ENCODE assay signal across 1 cellular context in the genomic region with DNA sequence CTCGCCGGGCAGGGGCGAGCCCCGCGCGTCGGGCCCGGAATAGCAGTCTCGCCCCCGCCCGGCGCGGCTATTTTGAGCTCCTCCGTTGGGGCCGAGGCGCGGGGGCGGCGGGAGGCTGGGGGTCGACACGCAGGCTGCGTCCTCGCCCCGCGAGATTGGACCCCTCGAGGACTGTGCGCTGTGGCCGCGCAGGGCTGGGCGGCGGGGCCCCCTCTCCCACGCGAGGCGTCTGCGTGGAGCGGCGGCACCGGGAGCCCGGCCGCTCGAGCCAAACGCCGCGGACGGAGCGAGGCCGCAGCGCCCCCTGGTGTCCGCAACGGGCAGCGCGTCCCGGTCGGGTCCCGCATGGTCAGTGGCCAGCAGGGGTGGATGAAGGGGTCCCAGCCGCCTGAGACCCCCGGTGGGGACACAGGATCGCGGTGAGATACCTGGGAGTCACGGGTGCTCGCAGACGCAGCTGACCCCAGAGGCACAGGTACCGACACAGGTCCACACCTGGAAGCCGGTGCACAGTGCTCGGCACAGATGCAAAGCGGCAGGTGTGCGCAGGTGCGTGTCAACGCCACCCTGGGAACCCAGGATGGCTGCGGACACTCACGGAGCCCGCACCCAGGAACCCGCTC.
A peak's percentile ranks its signal among the peaks of the same experiment; 100 is the strongest.
TF ChIP-seq lines count a peak whose summit lies in the region.

No MANE protein-coding gene starts in this region.

TF ChIP-seq in HepG2, 621 proteins besides CTCF, POLR2A, EP300 and RAD21 (continued from another document and continues in another):
- no peak for TF ChIP-seq ZSCAN12 (CRISPR knock-in tag; IDR thresholded peaks at IDR 0.05)
- no peak for TF ChIP-seq KLF16 (CRISPR knock-in tag; IDR thresholded peaks at IDR 0.05)
- no peak for TF ChIP-seq ZNF44 (CRISPR knock-in tag; IDR thresholded peaks at IDR 0.05)
- 0 out of 2 replicates have a peak, but pooled peaks have one; percentile 22 for TF ChIP-seq ZNF773 (CRISPR knock-in tag; IDR thresholded peaks at IDR 0.05; ENCODE audit: borderline replicate concordance)
- TF ChIP-seq ZFX (CRISPR knock-in tag; IDR thresholded peaks at IDR 0.05; ENCODE audit: low read depth), result 0 out of 2 replicates have a peak, but pooled peaks have one; percentile 35
- TF ChIP-seq, protein P1, sequence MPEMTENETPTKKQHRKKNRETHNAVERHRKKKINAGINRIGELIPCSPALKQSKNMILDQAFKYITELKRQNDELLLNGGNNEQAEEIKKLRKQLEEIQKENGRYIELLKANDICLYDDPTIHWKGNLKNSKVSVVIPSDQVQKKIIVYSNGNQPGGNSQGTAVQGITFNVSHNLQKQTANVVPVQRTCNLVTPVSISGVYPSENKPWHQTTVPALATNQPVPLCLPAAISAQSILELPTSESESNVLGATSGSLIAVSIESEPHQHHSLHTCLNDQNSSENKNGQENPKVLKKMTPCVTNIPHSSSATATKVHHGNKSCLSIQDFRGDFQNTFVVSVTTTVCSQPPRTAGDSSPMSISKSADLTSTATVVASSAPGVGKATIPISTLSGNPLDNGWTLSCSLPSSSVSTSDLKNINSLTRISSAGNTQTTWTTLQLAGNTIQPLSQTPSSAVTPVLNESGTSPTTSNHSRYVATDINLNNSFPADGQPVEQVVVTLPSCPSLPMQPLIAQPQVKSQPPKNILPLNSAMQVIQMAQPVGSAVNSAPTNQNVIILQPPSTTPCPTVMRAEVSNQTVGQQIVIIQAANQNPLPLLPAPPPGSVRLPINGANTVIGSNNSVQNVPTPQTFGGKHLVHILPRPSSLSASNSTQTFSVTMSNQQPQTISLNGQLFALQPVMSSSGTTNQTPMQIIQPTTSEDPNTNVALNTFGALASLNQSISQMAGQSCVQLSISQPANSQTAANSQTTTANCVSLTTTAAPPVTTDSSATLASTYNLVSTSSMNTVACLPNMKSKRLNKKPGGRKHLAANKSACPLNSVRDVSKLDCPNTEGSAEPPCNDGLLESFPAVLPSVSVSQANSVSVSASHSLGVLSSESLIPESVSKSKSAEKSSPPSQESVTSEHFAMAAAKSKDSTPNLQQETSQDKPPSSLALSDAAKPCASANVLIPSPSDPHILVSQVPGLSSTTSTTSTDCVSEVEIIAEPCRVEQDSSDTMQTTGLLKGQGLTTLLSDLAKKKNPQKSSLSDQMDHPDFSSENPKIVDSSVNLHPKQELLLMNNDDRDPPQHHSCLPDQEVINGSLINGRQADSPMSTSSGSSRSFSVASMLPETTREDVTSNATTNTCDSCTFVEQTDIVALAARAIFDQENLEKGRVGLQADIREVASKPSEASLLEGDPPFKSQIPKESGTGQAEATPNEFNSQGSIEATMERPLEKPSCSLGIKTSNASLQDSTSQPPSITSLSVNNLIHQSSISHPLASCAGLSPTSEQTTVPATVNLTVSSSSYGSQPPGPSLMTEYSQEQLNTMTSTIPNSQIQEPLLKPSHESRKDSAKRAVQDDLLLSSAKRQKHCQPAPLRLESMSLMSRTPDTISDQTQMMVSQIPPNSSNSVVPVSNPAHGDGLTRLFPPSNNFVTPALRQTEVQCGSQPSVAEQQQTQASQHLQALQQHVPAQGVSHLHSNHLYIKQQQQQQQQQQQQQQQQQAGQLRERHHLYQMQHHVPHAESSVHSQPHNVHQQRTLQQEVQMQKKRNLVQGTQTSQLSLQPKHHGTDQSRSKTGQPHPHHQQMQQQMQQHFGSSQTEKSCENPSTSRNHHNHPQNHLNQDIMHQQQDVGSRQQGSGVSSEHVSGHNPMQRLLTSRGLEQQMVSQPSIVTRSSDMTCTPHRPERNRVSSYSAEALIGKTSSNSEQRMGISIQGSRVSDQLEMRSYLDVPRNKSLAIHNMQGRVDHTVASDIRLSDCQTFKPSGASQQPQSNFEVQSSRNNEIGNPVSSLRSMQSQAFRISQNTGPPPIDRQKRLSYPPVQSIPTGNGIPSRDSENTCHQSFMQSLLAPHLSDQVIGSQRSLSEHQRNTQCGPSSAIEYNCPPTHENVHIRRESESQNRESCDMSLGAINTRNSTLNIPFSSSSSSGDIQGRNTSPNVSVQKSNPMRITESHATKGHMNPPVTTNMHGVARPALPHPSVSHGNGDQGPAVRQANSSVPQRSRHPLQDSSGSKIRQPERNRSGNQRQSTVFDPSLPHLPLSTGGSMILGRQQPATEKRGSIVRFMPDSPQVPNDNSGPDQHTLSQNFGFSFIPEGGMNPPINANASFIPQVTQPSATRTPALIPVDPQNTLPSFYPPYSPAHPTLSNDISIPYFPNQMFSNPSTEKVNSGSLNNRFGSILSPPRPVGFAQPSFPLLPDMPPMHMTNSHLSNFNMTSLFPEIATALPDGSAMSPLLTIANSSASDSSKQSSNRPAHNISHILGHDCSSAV (CRISPR knock-in tag; IDR thresholded peaks at IDR 0.05; ENCODE audit: borderline replicate concordance), result no peak
- TF ChIP-seq ZNF629 (CRISPR knock-in tag; conservative IDR thresholded peaks at IDR 0.05), result 0 out of 2 replicates have a peak, but pooled peaks have one; percentile 2
- TF ChIP-seq, protein P2, sequence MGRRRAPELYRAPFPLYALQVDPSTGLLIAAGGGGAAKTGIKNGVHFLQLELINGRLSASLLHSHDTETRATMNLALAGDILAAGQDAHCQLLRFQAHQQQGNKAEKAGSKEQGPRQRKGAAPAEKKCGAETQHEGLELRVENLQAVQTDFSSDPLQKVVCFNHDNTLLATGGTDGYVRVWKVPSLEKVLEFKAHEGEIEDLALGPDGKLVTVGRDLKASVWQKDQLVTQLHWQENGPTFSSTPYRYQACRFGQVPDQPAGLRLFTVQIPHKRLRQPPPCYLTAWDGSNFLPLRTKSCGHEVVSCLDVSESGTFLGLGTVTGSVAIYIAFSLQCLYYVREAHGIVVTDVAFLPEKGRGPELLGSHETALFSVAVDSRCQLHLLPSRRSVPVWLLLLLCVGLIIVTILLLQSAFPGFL (CRISPR knock-in tag; IDR thresholded peaks at IDR 0.05), result no peak
- TF ChIP-seq ZNF703 (CRISPR knock-in tag; IDR thresholded peaks at IDR 0.05; ENCODE audit: borderline replicate concordance), result no peak; the same call in 1 of the 2 replicates
- no peak for TF ChIP-seq SATB2 (CRISPR knock-in tag; IDR thresholded peaks at IDR 0.05)
- TF ChIP-seq, protein P3, sequence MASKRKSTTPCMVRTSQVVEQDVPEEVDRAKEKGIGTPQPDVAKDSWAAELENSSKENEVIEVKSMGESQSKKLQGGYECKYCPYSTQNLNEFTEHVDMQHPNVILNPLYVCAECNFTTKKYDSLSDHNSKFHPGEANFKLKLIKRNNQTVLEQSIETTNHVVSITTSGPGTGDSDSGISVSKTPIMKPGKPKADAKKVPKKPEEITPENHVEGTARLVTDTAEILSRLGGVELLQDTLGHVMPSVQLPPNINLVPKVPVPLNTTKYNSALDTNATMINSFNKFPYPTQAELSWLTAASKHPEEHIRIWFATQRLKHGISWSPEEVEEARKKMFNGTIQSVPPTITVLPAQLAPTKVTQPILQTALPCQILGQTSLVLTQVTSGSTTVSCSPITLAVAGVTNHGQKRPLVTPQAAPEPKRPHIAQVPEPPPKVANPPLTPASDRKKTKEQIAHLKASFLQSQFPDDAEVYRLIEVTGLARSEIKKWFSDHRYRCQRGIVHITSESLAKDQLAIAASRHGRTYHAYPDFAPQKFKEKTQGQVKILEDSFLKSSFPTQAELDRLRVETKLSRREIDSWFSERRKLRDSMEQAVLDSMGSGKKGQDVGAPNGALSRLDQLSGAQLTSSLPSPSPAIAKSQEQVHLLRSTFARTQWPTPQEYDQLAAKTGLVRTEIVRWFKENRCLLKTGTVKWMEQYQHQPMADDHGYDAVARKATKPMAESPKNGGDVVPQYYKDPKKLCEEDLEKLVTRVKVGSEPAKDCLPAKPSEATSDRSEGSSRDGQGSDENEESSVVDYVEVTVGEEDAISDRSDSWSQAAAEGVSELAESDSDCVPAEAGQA (IDR thresholded peaks at IDR 0.05; ENCODE audit: low read depth), result no peak
- TF ChIP-seq, protein P3 (CRISPR knock-in tag; IDR thresholded peaks at IDR 0.05; ENCODE audit: borderline replicate concordance), result 0 out of 2 replicates have a peak, but pooled peaks have one; percentile 16
- no peak for TF ChIP-seq THAP8 (CRISPR knock-in tag; IDR thresholded peaks at IDR 0.05; ENCODE audit: borderline replicate concordance)
- TF ChIP-seq ZNF567 (CRISPR knock-in tag; IDR thresholded peaks at IDR 0.05; ENCODE audit: borderline replicate concordance), result no peak
- no peak for TF ChIP-seq DNMT3B (CRISPR knock-in tag; conservative IDR thresholded peaks at IDR 0.05)
- TF ChIP-seq MEF2D (CRISPR knock-in tag; IDR thresholded peaks at IDR 0.05), result no peak
- peak; percentile 16; the same call in 1 of the 2 replicates for TF ChIP-seq ZSCAN9 (CRISPR knock-in tag; IDR thresholded peaks at IDR 0.05; ENCODE audit: borderline replicate concordance)
- no peak for TF ChIP-seq SRSF4 (IDR thresholded peaks at IDR 0.05; ENCODE audit: low read depth, low read length, poor library complexity, severe bottlenecking)
- no peak for TF ChIP-seq SUZ12 (IDR thresholded peaks at IDR 0.05; ENCODE audit: low read depth, low read length)
- TF ChIP-seq ZFAT (CRISPR knock-in tag; conservative IDR thresholded peaks at IDR 0.05), result no peak
- peak; percentile 40; the same call in 1 of the 2 replicates for TF ChIP-seq ZNF281 (CRISPR knock-in tag; IDR thresholded peaks at IDR 0.05; ENCODE audit: borderline replicate concordance)
- TF ChIP-seq ZNF33A (CRISPR knock-in tag; IDR thresholded peaks at IDR 0.05; ENCODE audit: borderline replicate concordance), result no peak
- no peak for TF ChIP-seq RBAK (CRISPR knock-in tag; IDR thresholded peaks at IDR 0.05)
- no peak for TF ChIP-seq TAF1 (CRISPR knock-in tag; IDR thresholded peaks at IDR 0.05)
- no peak for TF ChIP-seq HNF1B (CRISPR knock-in tag; IDR thresholded peaks at IDR 0.05)
